1 cellular context compared by ENCODE assay signal in genomic region chr2:217899231-217900009, GRCh38.
TF ChIP-seq lines count a peak whose summit lies in the region.

No MANE protein-coding gene starts in this region.

TF ChIP-seq in HepG2, 621 proteins besides CTCF, POLR2A, EP300 and RAD21 (continued from another document):
- peak; percentile 98 for TF ChIP-seq ZBED4 (CRISPR knock-in tag; IDR thresholded peaks at IDR 0.05; ENCODE audit: borderline replicate concordance)
- peak; percentile 37; the same call in 1 of the 2 replicates for TF ChIP-seq SOX5 (CRISPR knock-in tag; IDR thresholded peaks at IDR 0.05; ENCODE audit: borderline replicate concordance)
- no peak for TF ChIP-seq SCMH1 (CRISPR knock-in tag; IDR thresholded peaks at IDR 0.05; ENCODE audit: borderline replicate concordance)
- TF ChIP-seq PHF20 (CRISPR knock-in tag; IDR thresholded peaks at IDR 0.05), result 0 out of 2 replicates have a peak, but pooled peaks have one; percentile 46
- TF ChIP-seq TEAD3 (CRISPR knock-in tag; optimal IDR thresholded peaks at IDR 0.05; ENCODE audit: borderline replicate concordance), result peak; percentile 61
- TF ChIP-seq MEIS2 (CRISPR knock-in tag; IDR thresholded peaks at IDR 0.05), result no peak
- TF ChIP-seq CEBPG (CRISPR knock-in tag; IDR thresholded peaks at IDR 0.05), result peak; percentile 56; the same call in 1 of the 2 replicates
- TF ChIP-seq HNF1B (CRISPR knock-in tag; IDR thresholded peaks at IDR 0.05), result peak; percentile 58; the same call in 1 of the 2 replicates
- TF ChIP-seq TRAFD1 (CRISPR knock-in tag; IDR thresholded peaks at IDR 0.05; ENCODE audit: borderline replicate concordance), result no peak
- peak; percentile 80 to 83 for TF ChIP-seq HMGXB4 (CRISPR knock-in tag; IDR thresholded peaks at IDR 0.05; ENCODE audit: borderline replicate concordance in 1 of 2, low read depth in 1 of 2)
- TF ChIP-seq TSC22D2 (CRISPR knock-in tag; IDR thresholded peaks at IDR 0.05; ENCODE audit: borderline replicate concordance), result peak; percentile 39; the same call in 1 of the 2 replicates
- TF ChIP-seq AHDC1 (CRISPR knock-in tag; IDR thresholded peaks at IDR 0.05; ENCODE audit: borderline replicate concordance), result no peak
- peak; percentile 46; the same call in 1 of the 2 replicates for TF ChIP-seq MYPOP (CRISPR knock-in tag; IDR thresholded peaks at IDR 0.05)
- no peak for TF ChIP-seq ZNF564 (CRISPR knock-in tag; IDR thresholded peaks at IDR 0.05)
- peak; percentile 51; the same call in 1 of the 2 replicates for TF ChIP-seq ZNF709 (CRISPR knock-in tag; IDR thresholded peaks at IDR 0.05)
- TF ChIP-seq ZNF761 (CRISPR knock-in tag; conservative IDR thresholded peaks at IDR 0.05), result no peak
- TF ChIP-seq STAT5B (CRISPR knock-in tag; IDR thresholded peaks at IDR 0.05), result no peak
- TF ChIP-seq ERF (CRISPR knock-in tag; IDR thresholded peaks at IDR 0.05), result no peak; the same call in 1 of the 2 replicates
